8 cellular contexts compared by ENCODE assay signal in genomic region chr19:48608798-48609263, GRCh38. TPM values are rescaled to one million over a fixed set of nuclear protein-coding genes. Genes with fewer than 3 reads are reported as not detected.
A peak's percentile ranks its signal among the peaks of the same experiment; 100 is the strongest.
DNase-seq lines count a peak whose midpoint lies in the region; ATAC-seq and TF ChIP-seq lines count a peak whose summit lies in the region.

No MANE protein-coding gene starts in this region.

- H3K27ac Mint-ChIP-seq in Calu3 (ENCODE audit: unreplicated experiment): no peak overlapping the region
- H3K27ac Mint-ChIP-seq in activated CD4-positive, alpha-beta T cell treated with anti-CD3 and anti-CD28 coated beads, Interleukin-2, amount 10 ng/mL, durations not matched to agents 24 days and 14 days: peak overlapping the region; percentile 43

- intact Hi-C loops in Calu3 (cut with micrococcal nuclease; ENCODE audit: unreplicated experiment): no loop called here
- intact Hi-C loops in activated CD4-positive, alpha-beta T cell treated with anti-CD3 and anti-CD28 coated beads, Interleukin-2, amount 10 ng/mL, durations not matched to agents 24 days and 14 days (cut with micrococcal nuclease): no loop called here

- H3K4me3 Mint-ChIP-seq in Calu3 (ENCODE audit: low read depth, unreplicated experiment): no peak overlapping the region
- H3K4me3 Mint-ChIP-seq in activated CD4-positive, alpha-beta T cell treated with anti-CD3 and anti-CD28 coated beads, Interleukin-2, amount 10 ng/mL, durations not matched to agents 24 days and 14 days: no peak overlapping the region

- peaks cover 6% of the 10 kb centered on the region for H3K4me1 Mint-ChIP-seq in Calu3 (ENCODE audit: low read depth, unreplicated experiment)
- H3K4me1 Mint-ChIP-seq in activated CD4-positive, alpha-beta T cell treated with anti-CD3 and anti-CD28 coated beads, Interleukin-2, amount 10 ng/mL, durations not matched to agents 24 days and 14 days: peaks cover 4% of the 10 kb centered on the region

- H3K27me3 Mint-ChIP-seq in Calu3 (ENCODE audit: unreplicated experiment): no peaks in the 10 kb centered on the region
- H3K27me3 Mint-ChIP-seq in activated CD4-positive, alpha-beta T cell treated with anti-CD3 and anti-CD28 coated beads, Interleukin-2, amount 10 ng/mL, durations not matched to agents 24 days and 14 days: no peaks in the 10 kb centered on the region

- ATAC-seq in esophagus mucosa (peak; percentile 31), HG03097 (IDR thresholded peaks at IDR 0.05; ENCODE audit: low FRiP score, unreplicated experiment) (no peak)

- no TSS peak for BruUV-seq in Calu3 (replicated peaks; lab: Mats Ljungman, UMichigan)

- TF ChIP-seq CTCF in Calu3 (IDR thresholded peaks at IDR 0.05; ENCODE audit: unreplicated experiment): peak; percentile 54

- DNase-seq in Calu3 (peak; percentile 66), HCEC 1CT (peak; percentile 38), NCI-H524 (lab: John Stamatoyannopoulos, UW) (peak; percentile 74 to 90), pons (ENCODE audit: low spot score) (peak; percentile 58), HK-2 (ENCODE audit: unreplicated experiment) (no peak)
- DNase-seq in activated CD4-positive, alpha-beta T cell treated with anti-CD3 and anti-CD28 coated beads, Interleukin-2, amount 10 ng/mL, durations not matched to agents 24 days and 14 days: peak; percentile 85

- peaks cover 14% of the 10 kb centered on the region for H3K36me3 Mint-ChIP-seq in Calu3 (ENCODE audit: insufficient read depth, unreplicated experiment)
- H3K36me3 Mint-ChIP-seq in activated CD4-positive, alpha-beta T cell treated with anti-CD3 and anti-CD28 coated beads, Interleukin-2, amount 10 ng/mL, durations not matched to agents 24 days and 14 days (ENCODE audit: low read depth): peaks cover 5% of the 10 kb centered on the region

- H3K9me3 Mint-ChIP-seq in Calu3 (ENCODE audit: low read depth, unreplicated experiment): no peaks in the 10 kb centered on the region
- H3K9me3 Mint-ChIP-seq in activated CD4-positive, alpha-beta T cell treated with anti-CD3 and anti-CD28 coated beads, Interleukin-2, amount 10 ng/mL, durations not matched to agents 24 days and 14 days: no peaks in the 10 kb centered on the region

- CTCF ChIA-PET in Calu3 (lab: Charles Lee): interaction anchor here (0.6 to 1.8 kb wide), 17 partner anchors 8 to 438 kb away, joined by 3 to 13 read pairs (median 4); partner anchors contain the start of genes KDELR1, RPL18, SPHK2 and ZSWIM9

RNA-seq across cellular contexts. Expression of gene SPACA4, which starts 2.3 kb away (rescaled TPM):
- total RNA-seq in Calu3 (2022): not detected in 2 replicates
- total RNA-seq in activated CD4-positive, alpha-beta T cell treated with anti-CD3 and anti-CD28 coated beads, Interleukin-2, amount 10 ng/mL, durations not matched to agents 24 days and 14 days: not detected in 2 replicates
- total RNA-seq in esophagus mucosa: 0.64 TPM

RNA-seq across cellular contexts. Expression of gene FAM83E, which starts 6.0 kb away (rescaled TPM):
- total RNA-seq in Calu3 (2022) (8.2 and 13.3 TPM in 2 replicates), esophagus mucosa (6.5 TPM)
- 5.1 and 6.4 TPM in 2 replicates for total RNA-seq in activated CD4-positive, alpha-beta T cell treated with anti-CD3 and anti-CD28 coated beads, Interleukin-2, amount 10 ng/mL, durations not matched to agents 24 days and 14 days

RNA-seq across cellular contexts. Expression of gene RPL18, which starts 10.1 kb away (rescaled TPM):
- total RNA-seq in Calu3 (2022): 1,224 and 1,339 TPM in 2 replicates
- 1,885 and 1,938 TPM in 2 replicates for total RNA-seq in activated CD4-positive, alpha-beta T cell treated with anti-CD3 and anti-CD28 coated beads, Interleukin-2, amount 10 ng/mL, durations not matched to agents 24 days and 14 days
- 1,668 TPM for total RNA-seq in esophagus mucosa

RNA-seq across cellular contexts. Expression of gene SPHK2, which starts 10.5 kb away (rescaled TPM):
- total RNA-seq in Calu3 (2022) (20.5 and 24.2 TPM in 2 replicates), esophagus mucosa (7.7 TPM)
- total RNA-seq in activated CD4-positive, alpha-beta T cell treated with anti-CD3 and anti-CD28 coated beads, Interleukin-2, amount 10 ng/mL, durations not matched to agents 24 days and 14 days: 36.4 and 39.0 TPM in 2 replicates

RNA-seq across cellular contexts. Expression of gene DBP, which starts 28.3 kb away (rescaled TPM):
- total RNA-seq in Calu3 (2022) (4.3 and 4.9 TPM in 2 replicates), esophagus mucosa (6.7 TPM)
- 10.7 and 11.2 TPM in 2 replicates for total RNA-seq in activated CD4-positive, alpha-beta T cell treated with anti-CD3 and anti-CD28 coated beads, Interleukin-2, amount 10 ng/mL, durations not matched to agents 24 days and 14 days
